8 cellular contexts compared by ENCODE assay signal in the genomic region with DNA sequence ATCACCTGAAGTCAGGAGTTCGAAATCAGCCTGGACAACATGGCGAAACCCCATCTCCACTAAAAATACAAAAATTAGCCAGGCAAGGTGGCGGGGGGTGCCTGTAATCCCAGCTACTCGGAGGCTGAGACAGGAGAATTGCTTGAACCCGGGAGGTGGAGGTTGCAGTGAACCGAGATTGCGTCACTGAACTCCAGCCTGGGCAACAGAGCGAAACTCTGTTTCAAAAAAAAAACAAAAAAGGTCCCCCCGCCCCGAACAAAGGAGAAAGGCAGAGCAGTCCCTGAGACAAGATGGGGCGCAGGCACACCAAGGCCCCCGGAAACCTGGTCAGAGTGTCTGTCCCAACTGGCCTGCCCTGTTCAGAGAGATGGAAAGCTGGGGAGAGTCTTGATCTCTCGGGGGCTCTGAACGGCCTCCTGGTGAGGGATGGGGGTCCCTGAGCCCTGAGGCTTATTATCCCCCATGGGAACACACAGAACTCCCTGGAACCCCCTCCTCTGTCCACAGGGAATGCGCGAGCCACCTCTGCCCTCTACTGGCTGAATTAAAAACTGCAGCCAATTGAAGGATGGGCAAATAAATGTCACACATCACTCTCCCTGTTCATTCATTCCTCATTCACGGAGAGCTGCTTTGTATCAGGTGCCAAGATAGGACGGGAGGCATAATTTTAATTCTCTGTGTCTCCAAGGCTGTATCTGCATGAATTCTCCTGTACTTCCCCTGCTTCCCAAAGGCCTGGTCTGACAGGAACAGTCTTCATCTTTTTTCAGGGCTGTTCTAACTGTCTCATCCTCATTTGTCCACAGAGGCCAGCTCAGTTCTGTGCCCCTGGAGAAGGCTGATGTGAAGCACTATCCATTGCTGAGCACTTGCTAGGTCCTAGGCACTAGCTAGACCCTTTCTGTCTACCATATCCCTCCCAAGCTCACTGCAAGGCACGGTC. TPM values are rescaled to one million over a fixed set of nuclear protein-coding genes. Genes with fewer than 3 reads are reported as not detected.
DNase-seq lines count a peak whose midpoint lies in the region; ATAC-seq and TF ChIP-seq lines count a peak whose summit lies in the region.

No MANE protein-coding gene starts in this region.

- no peaks in the 10 kb centered on the region for H3K4me1 ChIP-seq in left ventricle myocardium inferior
- H3K4me1 ChIP-seq in smooth muscle cell (ENCODE audit: low read depth), result peaks cover 6% of the 10 kb centered on the region

- H3K9me3 ChIP-seq in left ventricle myocardium inferior (replicated peaks) (peaks cover 6% of the 10 kb centered on the region), smooth muscle cell (replicated peaks; ENCODE audit: low read depth) (no peaks in the 10 kb centered on the region), MG63 (no peaks in the 10 kb centered on the region)

- 66% methylated on average over 19 of the region's 19 CpGs for WGBS in smooth muscle cell (ENCODE audit: low lambda C conversion rate)

- H3K36me3 ChIP-seq in left ventricle myocardium inferior (no peaks in the 10 kb centered on the region), smooth muscle cell (ENCODE audit: low read depth) (no peaks in the 10 kb centered on the region), MG63 (no peaks in the 10 kb centered on the region)

- no peaks in the 10 kb centered on the region for H3K36me3 Mint-ChIP-seq in activated T-cell treated with anti-CD3 and anti-CD28 coated beads, Interleukin-2, amount 50 U/mL, for 72 hours (ENCODE audit: insufficient read depth in 2 of 2)

- ATAC-seq in activated T-cell treated with anti-CD3 and anti-CD28 coated beads, Interleukin-2, amount 50 U/mL, for 72 hours (replicated peaks in 1 of 2), result peak; percentile 20 to 38
- ATAC-seq in HG03175 (IDR thresholded peaks at IDR 0.05; ENCODE audit: unreplicated experiment), result no peak

- H3K79me2 ChIP-seq in smooth muscle cell (ENCODE audit: low read depth), result no peaks in the 10 kb centered on the region

- peaks cover 11% of the 10 kb centered on the region for H3K27me3 Mint-ChIP-seq in activated T-cell treated with anti-CD3 and anti-CD28 coated beads, Interleukin-2, amount 50 U/mL, for 72 hours (ENCODE audit: low read depth)

- H3K27me3 ChIP-seq in left ventricle myocardium inferior (ENCODE audit: low read depth) (peaks cover 13% of the 10 kb centered on the region), smooth muscle cell (ENCODE audit: low read depth) (no peaks in the 10 kb centered on the region), MG63 (no peaks in the 10 kb centered on the region)

- no peak overlapping the region for H2AFZ ChIP-seq in smooth muscle cell (ENCODE audit: low read depth)

- no peak overlapping the region for H3K4me2 ChIP-seq in smooth muscle cell

- no peaks in the 10 kb centered on the region for H3F3A ChIP-seq in smooth muscle cell (ENCODE audit: low read depth)

- H3K4me3 Mint-ChIP-seq in activated T-cell treated with anti-CD3 and anti-CD28 coated beads, Interleukin-2, amount 50 U/mL, for 72 hours, result no peak overlapping the region

- no peaks in the 10 kb centered on the region for H4K20me1 ChIP-seq in smooth muscle cell (ENCODE audit: low read depth)

- intact Hi-C loops in left ventricle myocardium inferior (cut with micrococcal nuclease), result no loop called here

- no peaks in the 10 kb centered on the region for H3K4me1 Mint-ChIP-seq in activated T-cell treated with anti-CD3 and anti-CD28 coated beads, Interleukin-2, amount 50 U/mL, for 72 hours (ENCODE audit: low read depth)

- H3K4me3 ChIP-seq in left ventricle myocardium inferior (no peak overlapping the region), smooth muscle cell (no peak overlapping the region), MG63 (no peak overlapping the region)

- H3K27ac ChIP-seq in left ventricle myocardium inferior (replicated peaks) (no peak overlapping the region), smooth muscle cell (ENCODE audit: low read depth) (no peak overlapping the region)

- no peak overlapping the region for H3K9ac ChIP-seq in smooth muscle cell (ENCODE audit: low read depth)

- peak; percentile 70 for DNase-seq in activated effector memory CD4-positive, alpha-beta T cell treated with anti-CD3 and anti-CD28 coated beads, Interleukin-2, amount 50 U/mL, for 16 hours
- no peak for DNase-seq in activated effector memory CD4-positive, alpha-beta T cell treated with Interleukin-2 at 50 U/mL for 16 hours
- DNase-seq in LHCN-M2 (ENCODE audit: low read depth) (peak; percentile 24), left ventricle myocardium inferior (no peak), smooth muscle cell (lab: John Stamatoyannopoulos, UW; ENCODE audit: unreplicated experiment) (no peak), MG63 (no peak)
- DNase-seq in activated T-cell treated with anti-CD3 and anti-CD28 coated beads, Interleukin-2, amount 50 U/mL, for 72 hours, result peak; percentile 25 to 51

- peak; percentile 85 for TF ChIP-seq CTCF in left ventricle myocardium inferior (IDR thresholded peaks at IDR 0.05; ENCODE audit: borderline replicate concordance)
- peak; percentile 86 for TF ChIP-seq CTCF in smooth muscle cell (IDR thresholded peaks at IDR 0.05; ENCODE audit: borderline replicate concordance, insufficient read depth, poor library complexity, severe bottlenecking)

- H3K9me3 Mint-ChIP-seq in activated T-cell treated with anti-CD3 and anti-CD28 coated beads, Interleukin-2, amount 50 U/mL, for 72 hours, result no peaks in the 10 kb centered on the region

- H3K27ac Mint-ChIP-seq in activated T-cell treated with anti-CD3 and anti-CD28 coated beads, Interleukin-2, amount 50 U/mL, for 72 hours, result no peak overlapping the region

RNA-seq across cellular contexts. Expression of gene MAT1A, which starts 28.9 kb away (rescaled TPM):
- total RNA-seq in LHCN-M2 (2014; rRNA removed), result not detected in 2 replicates
- not detected for polyA plus RNA-seq in LHCN-M2 (2012)
- not detected for total RNA-seq in activated T-cell treated with anti-CD3 and anti-CD28 coated beads, Interleukin-2, amount 50 U/mL, for 72 hours
- not detected for total RNA-seq in left ventricle myocardium inferior
- total RNA-seq in smooth muscle cell, result 0.09 TPM in 1 of 2 replicates, not detected in the other
- not detected in 2 replicates for polyA plus RNA-seq in smooth muscle cell
- total RNA-seq in MG63 (2014; rRNA removed; shearing (Covaris generic); ENCODE audit: low replicate concordance), result not detected in 2 replicates

RNA-seq across cellular contexts. Expression of gene ANXA11, which starts 55.2 kb away (rescaled TPM):
- total RNA-seq in LHCN-M2 (2014; rRNA removed) (55.9 and 84.7 TPM in 2 replicates), left ventricle myocardium inferior (390 TPM), smooth muscle cell (36.6 and 39.5 TPM in 2 replicates)
- polyA plus RNA-seq in LHCN-M2 (2012), result 210 TPM
- 100 to 1,000 TPM; 207 to 229 TPM for total RNA-seq in activated T-cell treated with anti-CD3 and anti-CD28 coated beads, Interleukin-2, amount 50 U/mL, for 72 hours
- 93.4 and 101 TPM in 2 replicates for polyA plus RNA-seq in smooth muscle cell
- total RNA-seq in MG63 (2014; rRNA removed; shearing (Covaris generic); ENCODE audit: low replicate concordance), result 106 and 198 TPM in 2 replicates

Comparison
In these comparisons a context has a peak if more than half of its experiments do, and no peak if none do; other contexts are left out.
1. DNase-seq: peak in activated effector memory CD4-positive, alpha-beta T cell treated with anti-CD3 and anti-CD28 coated beads, Interleukin-2, amount 50 U/mL, for 16 hours (single experiment), LHCN-M2 (single experiment) and activated T-cell treated with anti-CD3 and anti-CD28 coated beads, Interleukin-2, amount 50 U/mL, for 72 hours (2 of 2); none in activated effector memory CD4-positive, alpha-beta T cell treated with Interleukin-2 at 50 U/mL for 16 hours (single experiment), left ventricle myocardium inferior (single experiment), smooth muscle cell (single experiment) and MG63 (single experiment).